In the genomic region with DNA sequence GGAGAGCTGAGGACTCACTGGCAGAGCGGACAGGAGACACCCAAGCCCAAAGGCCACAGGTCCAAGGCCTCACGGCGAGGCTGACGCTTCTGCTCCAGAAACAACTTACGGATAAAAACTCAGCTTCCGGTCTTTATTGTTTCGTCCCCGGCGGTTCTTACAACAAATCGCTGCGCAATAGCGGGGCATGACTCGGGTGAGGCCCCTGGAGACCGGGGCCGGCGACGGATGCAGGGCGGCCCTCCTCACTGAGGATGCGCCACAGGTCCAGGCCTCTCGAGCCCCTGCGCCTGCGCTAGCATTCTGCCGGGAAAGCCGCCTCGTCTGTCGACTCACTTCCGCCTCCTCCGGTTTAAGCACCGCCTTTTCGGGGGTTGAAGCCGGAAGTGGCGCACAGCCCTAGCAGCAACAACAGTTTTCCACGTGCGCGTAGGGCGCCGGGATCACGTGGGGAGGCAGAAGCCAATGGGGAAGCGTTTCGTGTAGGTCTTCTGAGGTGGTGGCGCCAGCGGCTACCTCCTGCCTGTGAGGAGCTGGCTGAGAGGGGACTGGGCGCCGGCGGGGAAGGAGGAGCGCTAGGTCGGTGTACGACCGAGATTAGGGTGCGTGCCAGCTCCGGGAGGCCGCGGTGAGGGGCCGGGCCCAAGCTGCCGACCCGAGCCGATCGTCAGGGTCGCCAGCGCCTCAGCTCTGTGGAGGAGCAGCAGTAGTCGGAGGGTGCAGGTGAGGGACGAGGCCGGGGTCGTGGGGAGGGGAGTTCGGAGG, we compare ENCODE assay signal across 8 cellular contexts. TPM values are rescaled to one million over a fixed set of nuclear protein-coding genes. Genes with fewer than 3 reads are reported as not detected.
A peak's percentile ranks its signal among the peaks of the same experiment; 100 is the strongest.
DNase-seq lines count a peak whose midpoint lies in the region; ATAC-seq lines count a peak whose summit lies in the region.

A gene (plus strand): TSS at position 494 of the 765 bp plus-strand sequence. CDS start 1,853 bp downstream, outside the sequence.
A gene with protein sequence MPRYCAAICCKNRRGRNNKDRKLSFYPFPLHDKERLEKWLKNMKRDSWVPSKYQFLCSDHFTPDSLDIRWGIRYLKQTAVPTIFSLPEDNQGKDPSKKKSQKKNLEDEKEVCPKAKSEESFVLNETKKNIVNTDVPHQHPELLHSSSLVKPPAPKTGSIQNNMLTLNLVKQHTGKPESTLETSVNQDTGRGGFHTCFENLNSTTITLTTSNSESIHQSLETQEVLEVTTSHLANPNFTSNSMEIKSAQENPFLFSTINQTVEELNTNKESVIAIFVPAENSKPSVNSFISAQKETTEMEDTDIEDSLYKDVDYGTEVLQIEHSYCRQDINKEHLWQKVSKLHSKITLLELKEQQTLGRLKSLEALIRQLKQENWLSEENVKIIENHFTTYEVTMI (minus strand): TSS at position 326 of the 765 bp plus-strand sequence. CDS start 137 bp downstream, at position 189.

- H3K4me3 Mint-ChIP-seq in dendritic cell treated with granulocyte-macrophage colony-stimulating factor and Interleukin-4, amounts not matched to agents 40 ng/mL and 50 ng/mL, for 4 days: peak within 1 kb of the TSS; percentile 98

- no peaks in the 10 kb centered on the region for H3K9me3 Mint-ChIP-seq in dendritic cell treated with granulocyte-macrophage colony-stimulating factor and Interleukin-4, amounts not matched to agents 40 ng/mL and 50 ng/mL, for 4 days

- DNase-seq in C1 segment of cervical spinal cord (lab: John Stamatoyannopoulos, UW) (peak; percentile 91 to 100 (median 99)), NCI-H748 treated with DMSO at 0.1 percent for 48 hours (lab: John Stamatoyannopoulos, UW) (peak; percentile 96), left lobe of liver (ENCODE audit: low spot score) (peak; percentile 100)
- peak; percentile 96 to 99 for DNase-seq in activated CD4-positive, alpha-beta T cell treated with anti-CD3 and anti-CD28 coated beads, Interleukin-2, amount 50 U/mL, for 24 hours (ENCODE audit: low read depth in 1 of 2, low spot score in 1 of 2)
- peak; percentile 99 for DNase-seq in stimulated activated CD4-positive, alpha-beta T cell treated with anti-CD3 and anti-CD28 coated beads, Interleukin-2, amount 100 ng/mL, for 4 hours (ENCODE audit: low read depth)

- H3K4me1 Mint-ChIP-seq in dendritic cell treated with granulocyte-macrophage colony-stimulating factor and Interleukin-4, amounts not matched to agents 40 ng/mL and 50 ng/mL, for 4 days (ENCODE audit: low read depth): peaks cover 5% of the 10 kb centered on the region

- intact Hi-C loops in dendritic cell treated with granulocyte-macrophage colony-stimulating factor and Interleukin-4, amounts not matched to agents 40 ng/mL and 50 ng/mL, for 4 days (cut with micrococcal nuclease): loop anchor here (1.0 kb wide), 1 partner anchor 43 kb away; a partner anchor contains a TSS

- peaks cover 51% of the 10 kb centered on the region for H3K36me3 Mint-ChIP-seq in dendritic cell treated with granulocyte-macrophage colony-stimulating factor and Interleukin-4, amounts not matched to agents 40 ng/mL and 50 ng/mL, for 4 days (ENCODE audit: low read depth)

- no peaks in the 10 kb centered on the region for H3K27me3 Mint-ChIP-seq in dendritic cell treated with granulocyte-macrophage colony-stimulating factor and Interleukin-4, amounts not matched to agents 40 ng/mL and 50 ng/mL, for 4 days

- peak; percentile 93 for ATAC-seq in GM19372 (IDR thresholded peaks at IDR 0.05; ENCODE audit: low read depth, unreplicated experiment)
- ATAC-seq in HG03558 (IDR thresholded peaks at IDR 0.05; ENCODE audit: extremely low read depth, unreplicated experiment): peak; percentile 93
- peak; percentile 90 for ATAC-seq in left lobe of liver

- H3K27ac Mint-ChIP-seq in dendritic cell treated with granulocyte-macrophage colony-stimulating factor and Interleukin-4, amounts not matched to agents 40 ng/mL and 50 ng/mL, for 4 days: peak within 1 kb of the TSS; percentile 98

RNA-seq across cellular contexts. Expression of the first gene that starts in this region (rescaled TPM):
- total RNA-seq in left lobe of liver: 48.4 TPM

RNA-seq across cellular contexts. Expression of the second gene that starts in this region (rescaled TPM):
- 15.8 TPM for total RNA-seq in left lobe of liver

Comparison
In these comparisons a context has a peak if more than half of its experiments do, and no peak if none do; other contexts are left out.
1. Peak in every context shown above with its lines: DNase-seq and ATAC-seq.